Comparison of ENCODE assay signal across 9 cellular contexts in genomic region chr17:69415431-69415830, GRCh38. TPM values are rescaled to one million over a fixed set of nuclear protein-coding genes. Genes with fewer than 3 reads are reported as not detected.
DNase-seq lines count a peak whose midpoint lies in the region; ATAC-seq, FAIRE-seq and TF ChIP-seq lines count a peak whose summit lies in the region.
"Had no signal": no experiment of that assay in that cellular context is flagged by ENCODE, and none has a peak within 500 bp of the region (broad histone marks: within the 10 kb centered on the region; RNA-seq: fewer than 3 reads in every experiment).

No MANE protein-coding gene starts in this region.

- FAIRE-seq in A549 (lab: Jason Lieb, UNC): no peak

- POLR2A ChIA-PET in A549 (lab: Yijun Ruan, JAX): interaction anchor here (1.0 to 1.8 kb wide), 2 partner anchors 11 to 58 kb away, joined by 3 to 12 read pairs; no protein-coding TSS in a partner anchor
- POLR2A ChIA-PET in naive thymus-derived CD4-positive, alpha-beta T cell (lab: Charles Lee): interaction anchor here (0.7 to 3.4 kb wide), 6 partner anchors 8 to 105 kb away, joined by 3 to 23 read pairs (median 3); partner anchors contain the start of gene ABCA5

- H3K4me3 ChIP-seq in A549: peak overlapping the region; percentile 54
- H3K4me3 ChIP-seq in HUES48 (ENCODE audit: low read depth, low read length): peak overlapping the region; percentile 81
- peak overlapping the region; percentile 85 for H3K4me3 ChIP-seq in naive thymus-derived CD4-positive, alpha-beta T cell (ENCODE audit: low read length)

- no peak overlapping the region for H3K4me3 Mint-ChIP-seq in naive thymus-derived CD4-positive, alpha-beta T cell

- TF ChIP-seq POLR2A in A549 (IDR thresholded peaks at IDR 0.05; ENCODE audit: low read length): no peak

- no peaks in the 10 kb centered on the region for H3K36me3 ChIP-seq in HUES48 (ENCODE audit: control insufficient read depth, insufficient read depth, low read length)
- no peaks in the 10 kb centered on the region for H3K36me3 ChIP-seq in naive thymus-derived CD4-positive, alpha-beta T cell (ENCODE audit: control insufficient read depth in 2 of 3, insufficient read depth in 3 of 3, low read length in 3 of 3)

- H3K9ac ChIP-seq in HUES48 (ENCODE audit: low read depth, low read length): no peak overlapping the region

- WGBS in A549 (ENCODE audit: missing lambda C conversion rate): 61% methylated on average over 6 of the region's 6 CpGs

- no peak for TF ChIP-seq EP300 in A549 (IDR thresholded peaks at IDR 0.05)

- CTCF ChIA-PET in A549 (lab: Yijun Ruan, JAX): interaction anchor here (0.9 to 1.1 kb wide), 2 partner anchors 11 to 58 kb away, joined by 3 read pairs; no protein-coding TSS in a partner anchor
- CTCF ChIA-PET in naive thymus-derived CD4-positive, alpha-beta T cell (lab: Charles Lee): interaction anchor here (1.4 kb wide), 1 partner anchor 18 kb away, joined by 4 read pairs; no protein-coding TSS in a partner anchor

- H3K9me3 Mint-ChIP-seq in naive thymus-derived CD4-positive, alpha-beta T cell: peaks cover 0 to 2% (median 0%) of the 10 kb centered on the region in 11 donors

- H3K4me2 ChIP-seq in A549: peak overlapping the region; percentile 86

- ATAC-seq in A549 (no peak), HG03196 (IDR thresholded peaks at IDR 0.05; ENCODE audit: unreplicated experiment) (no peak)
- no peak for ATAC-seq in naive thymus-derived CD4-positive, alpha-beta T cell

- H3K36me3 Mint-ChIP-seq in naive thymus-derived CD4-positive, alpha-beta T cell: peaks cover 0 to 1% (median 0%) of the 10 kb centered on the region in 5 donors

- DNase-seq in A549 (ENCODE audit: low read depth in 1 of 2, low spot score in 1 of 2): no peak
- DNase-seq in ecto neural progenitor cell (ENCODE audit: low spot score): peak; percentile 2
- DNase-seq in naive thymus-derived CD4-positive, alpha-beta T cell: no peak
- DNase-seq in NCI-H1417 treated with DMSO at 0.1 percent for 48 hours (lab: John Stamatoyannopoulos, UW): no peak
- DNase-seq in activated CD4-positive, alpha-beta T cell treated with anti-CD3 and anti-CD28 coated beads, Interleukin-2, amount 50 U/mL, for 4 hours: no peak
- DNase-seq in NCI-H345 treated with DMSO at 0.1 percent for 48 hours (lab: John Stamatoyannopoulos, UW; ENCODE audit: unreplicated experiment): no peak
- DNase-seq: NCI-H524 treated with DMSO at 0.1 percent for 48 hours had no signal

- intact Hi-C loops in naive thymus-derived CD4-positive, alpha-beta T cell (cut with micrococcal nuclease): loop anchor here (2.0 to 10.0 kb wide), 5 partner anchors 15 to 901 kb away; partner anchors contain the start of gene PRKAR1A (in 1 of the 2)

- H3K9me3 ChIP-seq in A549: no peaks in the 10 kb centered on the region
- no peaks in the 10 kb centered on the region for H3K9me3 ChIP-seq in HUES48 (ENCODE audit: control insufficient read depth, insufficient read depth, low read length)
- no peaks in the 10 kb centered on the region for H3K9me3 ChIP-seq in naive thymus-derived CD4-positive, alpha-beta T cell (ENCODE audit: control insufficient read depth in 2 of 3, low read length in 3 of 3)

- no peak for TF ChIP-seq RAD21 in A549 (conservative IDR thresholded peaks at IDR 0.05 in 1 of 2, IDR thresholded peaks at IDR 0.05 in 1 of 2)

- peaks cover 2 to 20% (median 9%) of the 10 kb centered on the region in 7 donors for H3K4me1 Mint-ChIP-seq in naive thymus-derived CD4-positive, alpha-beta T cell

- no peak for TF ChIP-seq CTCF in A549 (IDR thresholded peaks at IDR 0.05)

- H3K27ac ChIP-seq in A549: peak overlapping the region; percentile 22 to 76; a peak in 3 of 6 replicates
- no peak overlapping the region for H3K27ac ChIP-seq in HUES48 (ENCODE audit: low read depth, low read length)
- peak overlapping the region; percentile 50 for H3K27ac ChIP-seq in naive thymus-derived CD4-positive, alpha-beta T cell (ENCODE audit: low read depth, low read length)

- H3K27me3 ChIP-seq in HUES48 (ENCODE audit: control insufficient read depth, insufficient read depth, low read length): no peaks in the 10 kb centered on the region
- H3K27me3 ChIP-seq in naive thymus-derived CD4-positive, alpha-beta T cell (ENCODE audit: control insufficient read depth in 2 of 2, insufficient read depth in 2 of 2, low read length in 2 of 2): no peaks in the 10 kb centered on the region

- peaks cover 33% of the 10 kb centered on the region for H3K4me1 ChIP-seq in A549
- peaks cover 45% of the 10 kb centered on the region for H3K4me1 ChIP-seq in HUES48 (ENCODE audit: control insufficient read depth, insufficient read depth, low read length)
- H3K4me1 ChIP-seq in naive thymus-derived CD4-positive, alpha-beta T cell (ENCODE audit: control insufficient read depth in 2 of 2, insufficient read depth in 2 of 2, low read length in 2 of 2): peaks cover 11 to 32% of the 10 kb centered on the region in 2 donors

- no peaks in the 10 kb centered on the region for H3K27me3 Mint-ChIP-seq in naive thymus-derived CD4-positive, alpha-beta T cell

- H3K27ac Mint-ChIP-seq in naive thymus-derived CD4-positive, alpha-beta T cell: no peak overlapping the region

TF ChIP-seq in A549, 52 proteins besides CTCF, POLR2A, EP300 and RAD21:
- TF ChIP-seq, protein P1, sequence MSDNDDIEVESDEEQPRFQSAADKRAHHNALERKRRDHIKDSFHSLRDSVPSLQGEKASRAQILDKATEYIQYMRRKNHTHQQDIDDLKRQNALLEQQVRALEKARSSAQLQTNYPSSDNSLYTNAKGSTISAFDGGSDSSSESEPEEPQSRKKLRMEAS (IDR thresholded peaks at IDR 0.05): no peak
- TF ChIP-seq KDM5A (IDR thresholded peaks at IDR 0.05) (no peak), TFCP2L1 (CRISPR knock-in tag; IDR thresholded peaks at IDR 0.05) (no peak), ZC3H11A (IDR thresholded peaks at IDR 0.05) (no peak), MAFK (IDR thresholded peaks at IDR 0.05; ENCODE audit: partially characterized antibody) (no peak), JUNB (IDR thresholded peaks at IDR 0.05) (no peak), FOXS1 (CRISPR knock-in tag; IDR thresholded peaks at IDR 0.05) (no peak), ESRRA (IDR thresholded peaks at IDR 0.05; ENCODE audit: borderline replicate concordance, low read length) (no peak), HOXA7 (CRISPR knock-in tag; IDR thresholded peaks at IDR 0.05) (no peak), NR3C1 (IDR thresholded peaks at IDR 0.05) (no peak), NFE2L2 (conservative IDR thresholded peaks at IDR 0.05; ENCODE audit: low read length) (no peak), BHLHE40 (IDR thresholded peaks at IDR 0.05; ENCODE audit: low read depth, low read length) (no peak), FOSL2 (IDR thresholded peaks at IDR 0.05) (no peak), FOSL2 (CRISPR knock-in tag; IDR thresholded peaks at IDR 0.05) (no peak), RFX5 (IDR thresholded peaks at IDR 0.05) (no peak), HOXB13 (CRISPR knock-in tag; IDR thresholded peaks at IDR 0.05; ENCODE audit: low read depth) (no peak), NPAS2 (CRISPR knock-in tag; IDR thresholded peaks at IDR 0.05; ENCODE audit: borderline replicate concordance) (no peak), EHF (CRISPR knock-in tag; IDR thresholded peaks at IDR 0.05) (no peak)
- TF ChIP-seq, protein P2, sequence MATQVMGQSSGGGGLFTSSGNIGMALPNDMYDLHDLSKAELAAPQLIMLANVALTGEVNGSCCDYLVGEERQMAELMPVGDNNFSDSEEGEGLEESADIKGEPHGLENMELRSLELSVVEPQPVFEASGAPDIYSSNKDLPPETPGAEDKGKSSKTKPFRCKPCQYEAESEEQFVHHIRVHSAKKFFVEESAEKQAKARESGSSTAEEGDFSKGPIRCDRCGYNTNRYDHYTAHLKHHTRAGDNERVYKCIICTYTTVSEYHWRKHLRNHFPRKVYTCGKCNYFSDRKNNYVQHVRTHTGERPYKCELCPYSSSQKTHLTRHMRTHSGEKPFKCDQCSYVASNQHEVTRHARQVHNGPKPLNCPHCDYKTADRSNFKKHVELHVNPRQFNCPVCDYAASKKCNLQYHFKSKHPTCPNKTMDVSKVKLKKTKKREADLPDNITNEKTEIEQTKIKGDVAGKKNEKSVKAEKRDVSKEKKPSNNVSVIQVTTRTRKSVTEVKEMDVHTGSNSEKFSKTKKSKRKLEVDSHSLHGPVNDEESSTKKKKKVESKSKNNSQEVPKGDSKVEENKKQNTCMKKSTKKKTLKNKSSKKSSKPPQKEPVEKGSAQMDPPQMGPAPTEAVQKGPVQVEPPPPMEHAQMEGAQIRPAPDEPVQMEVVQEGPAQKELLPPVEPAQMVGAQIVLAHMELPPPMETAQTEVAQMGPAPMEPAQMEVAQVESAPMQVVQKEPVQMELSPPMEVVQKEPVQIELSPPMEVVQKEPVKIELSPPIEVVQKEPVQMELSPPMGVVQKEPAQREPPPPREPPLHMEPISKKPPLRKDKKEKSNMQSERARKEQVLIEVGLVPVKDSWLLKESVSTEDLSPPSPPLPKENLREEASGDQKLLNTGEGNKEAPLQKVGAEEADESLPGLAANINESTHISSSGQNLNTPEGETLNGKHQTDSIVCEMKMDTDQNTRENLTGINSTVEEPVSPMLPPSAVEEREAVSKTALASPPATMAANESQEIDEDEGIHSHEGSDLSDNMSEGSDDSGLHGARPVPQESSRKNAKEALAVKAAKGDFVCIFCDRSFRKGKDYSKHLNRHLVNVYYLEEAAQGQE (IDR thresholded peaks at IDR 0.05): no peak
- TF ChIP-seq, protein P3, sequence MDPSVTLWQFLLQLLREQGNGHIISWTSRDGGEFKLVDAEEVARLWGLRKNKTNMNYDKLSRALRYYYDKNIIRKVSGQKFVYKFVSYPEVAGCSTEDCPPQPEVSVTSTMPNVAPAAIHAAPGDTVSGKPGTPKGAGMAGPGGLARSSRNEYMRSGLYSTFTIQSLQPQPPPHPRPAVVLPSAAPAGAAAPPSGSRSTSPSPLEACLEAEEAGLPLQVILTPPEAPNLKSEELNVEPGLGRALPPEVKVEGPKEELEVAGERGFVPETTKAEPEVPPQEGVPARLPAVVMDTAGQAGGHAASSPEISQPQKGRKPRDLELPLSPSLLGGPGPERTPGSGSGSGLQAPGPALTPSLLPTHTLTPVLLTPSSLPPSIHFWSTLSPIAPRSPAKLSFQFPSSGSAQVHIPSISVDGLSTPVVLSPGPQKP (IDR thresholded peaks at IDR 0.05; ENCODE audit: low read depth, low read length): no peak

RNA-seq across cellular contexts. Expression of gene MAP2K6, which starts 0.9 kb away (rescaled TPM):
- polyA plus RNA-seq in A549 (2011; rRNA removed) (20.1 and 20.2 TPM in 2 replicates), A549 (2017; fragmentation: RNase III; extraction: RNeasy Plus Mini Kit Qiagen cat#74134 plus additional on column Dnase treatment) (18.7 to 24.1 TPM (median 20.7 TPM) in 3 replicates)
- polyA plus RNA-seq in A549 (2012; cell fraction: cytosol; rRNA removed): 9.2 and 9.5 TPM in 2 replicates
- 3.4 and 4.7 TPM in 2 replicates for polyA plus RNA-seq in A549 (2012; cell fraction: nucleus; rRNA removed)
- 18.1 and 25.1 TPM in 2 replicates for polyA minus RNA-seq in A549 (2011; rRNA and poly(A)+ RNA removed)
- total RNA-seq in naive thymus-derived CD4-positive, alpha-beta T cell: 10 to 100 TPM in 4 of 5 experiments, 1 to 10 TPM in 1; 7.6 to 21.4 (median 18.3) TPM
- 10 to 100 TPM; 14.9 to 21.3 TPM for polyA plus RNA-seq in naive thymus-derived CD4-positive, alpha-beta T cell
